8 cellular contexts compared by ENCODE assay signal in genomic region chr9:40222801-40223200, GRCh38.
DNase-seq lines count a peak whose midpoint lies in the region; ATAC-seq, FAIRE-seq and TF ChIP-seq lines count a peak whose summit lies in the region.
"Not testable (repeated sequence)": the region's sequence is repeated elsewhere in the genome, so short reads cannot be mapped to it uniquely, and the experiment has no call there.

No MANE protein-coding gene starts in this region.

- BruUV-seq in endothelial cell of umbilical vein (replicated peaks; lab: Mats Ljungman, UMichigan): not testable (repeated sequence)

- TF ChIP-seq POLR2A in endothelial cell of umbilical vein (IDR thresholded peaks at IDR 0.05; ENCODE audit: low read depth, low read length): not testable (repeated sequence)

- not testable (repeated sequence) for H3K36me3 Mint-ChIP-seq in WTC11; natural killer cell treated with Interleukin-12 subunit alpha and Interleukin-12 subunit beta and Interleukin-15 and Interleukin-18, amount 100 ng/mL, for 72 hours; stimulated activated naive B cell treated with anti-CD40 and anti-IgM and Interleukin-4, amounts not matched to agents 10 μg/mL and 1 μg/mL and 100 μg/mL, for 72 hours

- H2AFZ ChIP-seq in DND-41 (ENCODE audit: low read depth, low read length); endothelial cell of umbilical vein (ENCODE audit: low read depth, low read length): not testable (repeated sequence)

- H3K9me1 ChIP-seq in endothelial cell of umbilical vein (replicated peaks; ENCODE audit: control insufficient read depth, extremely low read depth, insufficient read depth, low read length): not testable (repeated sequence)

- H3K9me3 Mint-ChIP-seq in WTC11; natural killer cell treated with Interleukin-12 subunit alpha and Interleukin-12 subunit beta and Interleukin-15 and Interleukin-18, amount 100 ng/mL, for 72 hours; stimulated activated naive B cell treated with anti-CD40 and anti-IgM and Interleukin-4, amounts not matched to agents 10 μg/mL and 1 μg/mL and 100 μg/mL, for 72 hours: not testable (repeated sequence)

- not testable (repeated sequence) for H3K27me3 Mint-ChIP-seq in WTC11 (ENCODE audit: low read depth); natural killer cell treated with Interleukin-12 subunit alpha and Interleukin-12 subunit beta and Interleukin-15 and Interleukin-18, amount 100 ng/mL, for 72 hours; stimulated activated naive B cell treated with anti-CD40 and anti-IgM and Interleukin-4, amounts not matched to agents 10 μg/mL and 1 μg/mL and 100 μg/mL, for 72 hours

- not testable (repeated sequence) for H3K9ac ChIP-seq in DND-41 (ENCODE audit: low read depth, low read length); endothelial cell of umbilical vein (replicated peaks; ENCODE audit: extremely low read depth, insufficient read depth, low read length); kidney (ENCODE audit: low read length in 2 of 2)

- H3K79me2 ChIP-seq in DND-41 (ENCODE audit: insufficient read depth, low read length); endothelial cell of umbilical vein (ENCODE audit: control insufficient read depth, insufficient read depth, low read length): not testable (repeated sequence)

- DNase-seq in DND-41: peak; percentile 5
- DNase-seq in HT-29 (ENCODE audit: low spot score): peak; percentile 1
- DNase-seq in WTC11 (ENCODE audit: low spot score): peak; percentile 5
- DNase-seq in ascending aorta (ENCODE audit: low spot score in 2 of 2): not testable (repeated sequence)
- peak; percentile 8 for DNase-seq in endothelial cell of umbilical vein (ENCODE audit: low read depth, low spot score)
- peak; percentile 52 for DNase-seq in kidney
- peak; percentile 56 for DNase-seq in natural killer cell treated with Interleukin-12 subunit alpha and Interleukin-12 subunit beta and Interleukin-15 and Interleukin-18, amount 100 ng/mL, for 72 hours (ENCODE audit: low spot score)
- peak; percentile 17 for DNase-seq in stimulated activated naive B cell treated with anti-CD40 and anti-IgM and Interleukin-4, amounts not matched to agents 10 μg/mL and 1 μg/mL and 100 μg/mL, for 72 hours

- H3K27ac Mint-ChIP-seq in WTC11; natural killer cell treated with Interleukin-12 subunit alpha and Interleukin-12 subunit beta and Interleukin-15 and Interleukin-18, amount 100 ng/mL, for 72 hours; stimulated activated naive B cell treated with anti-CD40 and anti-IgM and Interleukin-4, amounts not matched to agents 10 μg/mL and 1 μg/mL and 100 μg/mL, for 72 hours: not testable (repeated sequence)

- not testable (repeated sequence) for H3K4me3 Mint-ChIP-seq in WTC11; natural killer cell treated with Interleukin-12 subunit alpha and Interleukin-12 subunit beta and Interleukin-15 and Interleukin-18, amount 100 ng/mL, for 72 hours
- H3K4me3 Mint-ChIP-seq in stimulated activated naive B cell treated with anti-CD40 and anti-IgM and Interleukin-4, amounts not matched to agents 10 μg/mL and 1 μg/mL and 100 μg/mL, for 72 hours: peak overlapping the region; percentile 25 to 73

- not testable (repeated sequence) for H3K4me3 ChIP-seq in DND-41 (ENCODE audit: low read depth in 1 of 2, low read length in 2 of 2); kidney (ENCODE audit: low read length in 2 of 2)
- H3K4me3 ChIP-seq in ascending aorta (peak overlapping the region in 1 of 2 donors; percentile 50), endothelial cell of umbilical vein (replicated peaks in 1 of 3; ENCODE audit: insufficient read depth in 1 of 3, low read depth in 1 of 3, low read length in 3 of 3) (peak overlapping the region in 1 of 3 experiments; percentile 10)

- H3K9me3 ChIP-seq in DND-41 (ENCODE audit: insufficient read depth, low read length, severe bottlenecking); ascending aorta; endothelial cell of umbilical vein (replicated peaks; ENCODE audit: control insufficient read depth, insufficient read depth, low read length); kidney (ENCODE audit: control insufficient read depth in 1 of 2, low read length in 2 of 2): not testable (repeated sequence)

- dilution Hi-C loops in endothelial cell of umbilical vein (cut with MboI; ENCODE audit: extremely low pct_ligation_motif_present, low sequenced_read_pairs): not testable (repeated sequence)

- not testable (repeated sequence) for FAIRE-seq in endothelial cell of umbilical vein (lab: Jason Lieb, UNC); kidney (lab: Jason Lieb, UNC)

- POLR2A ChIA-PET in WTC11 (lab: Charles Lee); endothelial cell of umbilical vein (lab: Charles Lee): not testable (repeated sequence)

- not testable (repeated sequence) for H3K4me2 ChIP-seq in DND-41 (ENCODE audit: insufficient read depth, low read length); endothelial cell of umbilical vein (ENCODE audit: insufficient read depth, low read length)

- not testable (repeated sequence) for H3K27me3 ChIP-seq in DND-41 (ENCODE audit: insufficient read depth, low read length, poor library complexity); ascending aorta; endothelial cell of umbilical vein (ENCODE audit: control insufficient read depth in 2 of 2, insufficient read depth in 2 of 2, low read length in 2 of 2)

- not testable (repeated sequence) for H3K4me1 ChIP-seq in DND-41 (ENCODE audit: insufficient read depth, low read length); ascending aorta; endothelial cell of umbilical vein (ENCODE audit: control insufficient read depth, extremely low read depth, insufficient read depth, low read length); kidney (ENCODE audit: control insufficient read depth in 1 of 2, insufficient read depth in 1 of 2, low read depth in 1 of 2, low read length in 2 of 2)

- H3K36me3 ChIP-seq in DND-41 (ENCODE audit: insufficient read depth, low read length); ascending aorta; endothelial cell of umbilical vein (ENCODE audit: control insufficient read depth in 2 of 2, extremely low read depth in 1 of 2, insufficient read depth in 2 of 2, low read length in 2 of 2); kidney (ENCODE audit: control insufficient read depth in 1 of 2, insufficient read depth in 2 of 2, low read length in 2 of 2): not testable (repeated sequence)

- ATAC-seq in DND-41 (ENCODE audit: insufficient read depth, low read depth) (0 out of 3 replicates have a peak, but pooled peaks have one; percentile 24), WTC11 (peak; percentile 30; the same call in 1 of the 2 replicates)
- not testable (repeated sequence) for ATAC-seq in natural killer cell treated with Interleukin-12 subunit alpha and Interleukin-12 subunit beta and Interleukin-15 and Interleukin-18, amount 100 ng/mL, for 72 hours; stimulated activated naive B cell treated with anti-CD40 and anti-IgM and Interleukin-4, amounts not matched to agents 10 μg/mL and 1 μg/mL and 100 μg/mL, for 72 hours (replicated peaks)

- not testable (repeated sequence) for H3K27ac ChIP-seq in DND-41 (ENCODE audit: low read length); ascending aorta; endothelial cell of umbilical vein (ENCODE audit: insufficient read depth, low read depth, low read length); kidney (ENCODE audit: low read depth in 2 of 2, low read length in 2 of 2)

- CTCF ChIA-PET in WTC11 (lab: Charles Lee); endothelial cell of umbilical vein (lab: Charles Lee): not testable (repeated sequence)

- TF ChIP-seq CTCF in DND-41 (IDR thresholded peaks at IDR 0.05; ENCODE audit: borderline replicate concordance, extremely low read depth, low read length, poor library complexity, severe bottlenecking); WTC11 (IDR thresholded peaks at IDR 0.05); kidney (IDR thresholded peaks at IDR 0.05; ENCODE audit: borderline replicate concordance, extremely low read depth, insufficient read depth): not testable (repeated sequence)
- TF ChIP-seq CTCF in ascending aorta (IDR thresholded peaks at IDR 0.05) (peak in 2 of 3 experiments; percentile 9 to 38), endothelial cell of umbilical vein (IDR thresholded peaks at IDR 0.05; ENCODE audit: extremely low read depth in 1 of 2, insufficient read depth in 1 of 2, low read depth in 1 of 2, low read length in 2 of 2) (peak in 1 of 2 donors; percentile 7)

- intact Hi-C loops in ascending aorta (cut with DNase I); endothelial cell of umbilical vein (cut with micrococcal nuclease); kidney (cut with DNase I): not testable (repeated sequence)

- H4K20me1 ChIP-seq in DND-41 (ENCODE audit: insufficient read depth, low read length); endothelial cell of umbilical vein (replicated peaks; ENCODE audit: control insufficient read depth, extremely low read depth, insufficient read depth, low read length): not testable (repeated sequence)

- H3K4me1 Mint-ChIP-seq in WTC11; natural killer cell treated with Interleukin-12 subunit alpha and Interleukin-12 subunit beta and Interleukin-15 and Interleukin-18, amount 100 ng/mL, for 72 hours (ENCODE audit: low read depth in 2 of 2); stimulated activated naive B cell treated with anti-CD40 and anti-IgM and Interleukin-4, amounts not matched to agents 10 μg/mL and 1 μg/mL and 100 μg/mL, for 72 hours: not testable (repeated sequence)
